Comparison of ENCODE assay signal across 1 cellular context in genomic region chr12:101599311-101599710, GRCh38.
TF ChIP-seq lines count a peak whose summit lies in the region.

No MANE protein-coding gene starts in this region.

TF ChIP-seq in HepG2, 621 proteins besides CTCF, POLR2A, EP300 and RAD21 (continued from another document and continues in another):
- TF ChIP-seq TFDP2 (CRISPR knock-in tag; IDR thresholded peaks at IDR 0.05), result no peak
- TF ChIP-seq KMT2A (CRISPR knock-in tag; IDR thresholded peaks at IDR 0.05), result no peak
- TF ChIP-seq LBX2 (CRISPR knock-in tag; IDR thresholded peaks at IDR 0.05; ENCODE audit: borderline replicate concordance), result no peak
- no peak for TF ChIP-seq ZFP36L2 (CRISPR knock-in tag; IDR thresholded peaks at IDR 0.05)
- no peak for TF ChIP-seq SMYD3 (CRISPR knock-in tag; IDR thresholded peaks at IDR 0.05)
- TF ChIP-seq ZNF772 (CRISPR knock-in tag; IDR thresholded peaks at IDR 0.05), result no peak
- 0 out of 2 replicates have a peak, but pooled peaks have one; percentile 55 for TF ChIP-seq LCORL (IDR thresholded peaks at IDR 0.05)
- peak; percentile 47; the same call in 1 of the 2 replicates for TF ChIP-seq LCORL (CRISPR knock-in tag; IDR thresholded peaks at IDR 0.05)
- TF ChIP-seq MTF1 (CRISPR knock-in tag; IDR thresholded peaks at IDR 0.05), result no peak
- TF ChIP-seq SOX13 (IDR thresholded peaks at IDR 0.05), result no peak
- TF ChIP-seq SOX13 (CRISPR knock-in tag; conservative IDR thresholded peaks at IDR 0.05 in 1 of 2, IDR thresholded peaks at IDR 0.05 in 1 of 2), result peak in 1 of 2 experiments; percentile 87; a peak in 2 of 4 replicates
- no peak; the same call in 1 of the 2 replicates for TF ChIP-seq MED1 (CRISPR knock-in tag; IDR thresholded peaks at IDR 0.05)
- TF ChIP-seq ZNF75D (CRISPR knock-in tag; IDR thresholded peaks at IDR 0.05; ENCODE audit: borderline replicate concordance), result no peak
- no peak for TF ChIP-seq ZNF468 (CRISPR knock-in tag; IDR thresholded peaks at IDR 0.05)
- TF ChIP-seq ATF4 (CRISPR knock-in tag; IDR thresholded peaks at IDR 0.05), result no peak
- 0 out of 2 replicates have a peak, but pooled peaks have one; percentile 16 for TF ChIP-seq ZNF792 (CRISPR knock-in tag; IDR thresholded peaks at IDR 0.05)
- peak; percentile 44; the same call in 1 of the 2 replicates for TF ChIP-seq MIXL1 (CRISPR knock-in tag; IDR thresholded peaks at IDR 0.05)
- TF ChIP-seq FOXA3 (CRISPR knock-in tag; IDR thresholded peaks at IDR 0.05), result peak; percentile 48
- TF ChIP-seq ZEB1 (IDR thresholded peaks at IDR 0.05; ENCODE audit: insufficient replicate concordance, low read depth), result peak; percentile 68
- TF ChIP-seq ZNF24 (IDR thresholded peaks at IDR 0.05), result no peak
- no peak for TF ChIP-seq POGK (CRISPR knock-in tag; conservative IDR thresholded peaks at IDR 0.05)
- peak; percentile 93; the same call in 1 of the 2 replicates for TF ChIP-seq JUNB (CRISPR knock-in tag; IDR thresholded peaks at IDR 0.05; ENCODE audit: borderline replicate concordance)
- TF ChIP-seq ZNF207 (IDR thresholded peaks at IDR 0.05; ENCODE audit: borderline replicate concordance), result no peak
- peak; percentile 83 for TF ChIP-seq JUND (CRISPR knock-in tag; IDR thresholded peaks at IDR 0.05)
- TF ChIP-seq ZNF878 (CRISPR knock-in tag; IDR thresholded peaks at IDR 0.05), result no peak
- no peak for TF ChIP-seq SMAD3 (CRISPR knock-in tag; IDR thresholded peaks at IDR 0.05)
- no peak for TF ChIP-seq ZNF280B (CRISPR knock-in tag; IDR thresholded peaks at IDR 0.05; ENCODE audit: borderline replicate concordance)
- no peak for TF ChIP-seq ZFP90 (CRISPR knock-in tag; IDR thresholded peaks at IDR 0.05; ENCODE audit: borderline replicate concordance)
- no peak for TF ChIP-seq ZNF570 (CRISPR knock-in tag; IDR thresholded peaks at IDR 0.05; ENCODE audit: borderline replicate concordance)
- no peak for TF ChIP-seq MBNL3 (CRISPR knock-in tag; conservative IDR thresholded peaks at IDR 0.05)
- no peak for TF ChIP-seq MXI1 (IDR thresholded peaks at IDR 0.05; ENCODE audit: borderline replicate concordance, low read depth, low read length)
- peak; percentile 72 for TF ChIP-seq ISL2 (CRISPR knock-in tag; IDR thresholded peaks at IDR 0.05)
- TF ChIP-seq CSRNP1 (CRISPR knock-in tag; IDR thresholded peaks at IDR 0.05), result no peak
- TF ChIP-seq HDAC1 (CRISPR knock-in tag; IDR thresholded peaks at IDR 0.05), result no peak
- TF ChIP-seq ZNF788 (CRISPR knock-in tag; IDR thresholded peaks at IDR 0.05; ENCODE audit: borderline replicate concordance), result no peak
- peak; percentile 35; the same call in 1 of the 2 replicates for TF ChIP-seq HDAC2 (CRISPR knock-in tag; IDR thresholded peaks at IDR 0.05)
- 0 out of 2 replicates have a peak, but pooled peaks have one; percentile 39 for TF ChIP-seq ZNF703 (CRISPR knock-in tag; IDR thresholded peaks at IDR 0.05; ENCODE audit: borderline replicate concordance)
- no peak for TF ChIP-seq RBAK (CRISPR knock-in tag; IDR thresholded peaks at IDR 0.05)
- TF ChIP-seq TEAD3 (CRISPR knock-in tag; optimal IDR thresholded peaks at IDR 0.05; ENCODE audit: borderline replicate concordance), result peak; percentile 59
- no peak for TF ChIP-seq HMG20A (CRISPR knock-in tag; IDR thresholded peaks at IDR 0.05; ENCODE audit: borderline replicate concordance)
- TF ChIP-seq MED13 (CRISPR knock-in tag; IDR thresholded peaks at IDR 0.05), result peak; percentile 70
- TF ChIP-seq ZNF350 (CRISPR knock-in tag; IDR thresholded peaks at IDR 0.05; ENCODE audit: borderline replicate concordance, low read depth), result no peak
- TF ChIP-seq U2AF2 (IDR thresholded peaks at IDR 0.05; ENCODE audit: low read depth, low read length), result no peak
- TF ChIP-seq CC2D1A (CRISPR knock-in tag; IDR thresholded peaks at IDR 0.05), result no peak
- TF ChIP-seq PRMT3 (CRISPR knock-in tag; IDR thresholded peaks at IDR 0.05; ENCODE audit: borderline replicate concordance, low read depth), result no peak
- no peak for TF ChIP-seq HOXA3 (CRISPR knock-in tag; IDR thresholded peaks at IDR 0.05)
- no peak for TF ChIP-seq MZF1 (CRISPR knock-in tag; IDR thresholded peaks at IDR 0.05; ENCODE audit: borderline replicate concordance)
- no peak for TF ChIP-seq XRCC5 (optimal IDR thresholded peaks at IDR 0.05; ENCODE audit: low read length)
- TF ChIP-seq ZNF513 (CRISPR knock-in tag; conservative IDR thresholded peaks at IDR 0.05), result no peak
- no peak for TF ChIP-seq THAP8 (CRISPR knock-in tag; IDR thresholded peaks at IDR 0.05; ENCODE audit: borderline replicate concordance)
- TF ChIP-seq HMGXB3 (CRISPR knock-in tag; IDR thresholded peaks at IDR 0.05; ENCODE audit: borderline replicate concordance), result 0 out of 2 replicates have a peak, but pooled peaks have one; percentile 16
- TF ChIP-seq TIGD3 (CRISPR knock-in tag; IDR thresholded peaks at IDR 0.05; ENCODE audit: borderline replicate concordance), result no peak
- TF ChIP-seq ZFP91 (CRISPR knock-in tag; IDR thresholded peaks at IDR 0.05; ENCODE audit: borderline replicate concordance), result no peak
- TF ChIP-seq ZNF234 (CRISPR knock-in tag; conservative IDR thresholded peaks at IDR 0.05), result no peak
